In the genomic region with DNA sequence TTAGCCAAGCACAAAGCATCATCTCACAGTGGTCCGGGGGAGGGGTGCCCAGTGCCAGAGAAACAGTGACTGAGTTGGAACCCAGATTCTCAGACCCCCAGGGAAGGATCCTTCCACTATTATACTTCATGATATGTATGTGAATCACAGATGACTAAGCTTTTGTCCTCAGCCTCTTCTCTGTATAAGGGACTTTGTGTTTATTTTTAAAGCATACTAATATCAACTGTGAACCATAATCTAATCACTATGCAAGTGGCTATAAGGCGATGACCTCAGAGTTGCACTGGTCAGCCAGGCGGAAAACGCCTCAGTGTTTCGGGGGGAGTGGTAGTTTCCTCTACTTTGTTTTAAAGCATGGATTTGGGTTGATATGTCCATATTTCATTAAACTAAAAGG, we compare ENCODE assay signal across 14 cellular contexts.
DNase-seq lines count a peak whose midpoint lies in the region; ATAC-seq and TF ChIP-seq lines count a peak whose summit lies in the region.
"Had no signal": no experiment of that assay in that cellular context is flagged by ENCODE, and none has a peak within 500 bp of the region (broad histone marks: within the 10 kb centered on the region; RNA-seq: fewer than 3 reads in every experiment).

No MANE protein-coding gene starts in this region.

- H3K9me3 ChIP-seq in SJSA1 (replicated peaks) = no peaks in the 10 kb centered on the region
- H3K9me3 ChIP-seq in CD8-positive, alpha-beta T cell (ENCODE audit: low read length) = no peaks in the 10 kb centered on the region
- H3K9me3 ChIP-seq: right lobe of liver, upper lobe of right lung had no signal

- no peaks in the 10 kb centered on the region for H3K27me3 ChIP-seq in SJSA1 (replicated peaks)
- no peaks in the 10 kb centered on the region for H3K27me3 ChIP-seq in CD8-positive, alpha-beta T cell (ENCODE audit: insufficient read depth, low read length)
- H3K27me3 ChIP-seq: right lobe of liver, upper lobe of right lung had no signal

- no peaks in the 10 kb centered on the region for H3K36me3 Mint-ChIP-seq in CD8-positive, alpha-beta T cell

- H3K4me1 ChIP-seq in SJSA1 (replicated peaks) = peaks cover 25% of the 10 kb centered on the region
- H3K4me1 ChIP-seq in CD8-positive, alpha-beta T cell (ENCODE audit: insufficient read depth, low read length) = no peaks in the 10 kb centered on the region
- H3K4me1 ChIP-seq: upper lobe of right lung had no signal

- CTCF ChIA-PET in CD8-positive, alpha-beta T cell (lab: Charles Lee) = no interaction called here

- H3K4me3 ChIP-seq in SJSA1 (no peak overlapping the region), fibroblast of mammary gland (ENCODE audit: control insufficient read depth, low read depth, low read length) (no peak overlapping the region)
- H3K4me3 ChIP-seq in CD8-positive, alpha-beta T cell (ENCODE audit: low read depth, low read length) = no peak overlapping the region
- H3K4me3 ChIP-seq: right lobe of liver, upper lobe of right lung had no signal

- H3K27me3 Mint-ChIP-seq in CD8-positive, alpha-beta T cell (ENCODE audit: low read depth) = no peaks in the 10 kb centered on the region

- no peak for TF ChIP-seq CTCF in fibroblast of mammary gland (conservative IDR thresholded peaks at IDR 0.05; ENCODE audit: control insufficient read depth, insufficient read depth, low read depth, low read length)
- TF ChIP-seq CTCF in CD8-positive, alpha-beta T cell (IDR thresholded peaks at IDR 0.05) = no peak

- no peak overlapping the region for H3K4me3 Mint-ChIP-seq in CD8-positive, alpha-beta T cell

- no peak for ATAC-seq in stimulated activated naive CD8-positive, alpha-beta T cell treated with anti-CD3 and anti-CD28 coated beads, Interleukin-15, Interleukin-2, amounts not matched to agents 100 U/mL and 50 U/mL, for 24 hours
- ATAC-seq in CD8-positive, alpha-beta T cell = no peak
- ATAC-seq in GM18867 (IDR thresholded peaks at IDR 0.05; ENCODE audit: unreplicated experiment) = no peak

- DNase-seq in ELR (ENCODE audit: low read depth) (peak; percentile 74), SJSA1 (ENCODE audit: low read depth in 1 of 2, low spot score in 2 of 2) (peak; percentile 73 to 94), fibroblast of mammary gland (ENCODE audit: low read depth) (peak; percentile 91), non-pigmented ciliary epithelial cell (ENCODE audit: low read depth) (peak; percentile 55), SW480 (ENCODE audit: low spot score) (no peak)
- no peak for DNase-seq in stimulated activated naive CD8-positive, alpha-beta T cell treated with anti-CD3 and anti-CD28 coated beads, Interleukin-15, Interleukin-2, amounts not matched to agents 100 U/mL and 50 U/mL, for 24 hours
- no peak for DNase-seq in CD8-positive, alpha-beta T cell
- DNase-seq: activated CD8-positive, alpha-beta memory T cell treated with anti-CD3 and anti-CD28 coated beads, Interleukin-2, amount 50 U/mL, for 4 hours; DMS153; glutamatergic neuron; NCI-H2029; right lobe of liver; upper lobe of right lung had no signal

- intact Hi-C loops in CD8-positive, alpha-beta T cell (cut with DNase I, micrococcal nuclease) = no loop called here

- H3K36me3 ChIP-seq in SJSA1 = no peaks in the 10 kb centered on the region
- no peaks in the 10 kb centered on the region for H3K36me3 ChIP-seq in CD8-positive, alpha-beta T cell (ENCODE audit: insufficient read depth, low read length)
- H3K36me3 ChIP-seq: right lobe of liver, upper lobe of right lung had no signal

- H3K4me1 Mint-ChIP-seq in CD8-positive, alpha-beta T cell (ENCODE audit: low read depth) = peaks cover 2% of the 10 kb centered on the region

- POLR2A ChIA-PET in CD8-positive, alpha-beta T cell (lab: Charles Lee) = no interaction called here

- H3K27ac Mint-ChIP-seq in CD8-positive, alpha-beta T cell = no peak overlapping the region

- peak overlapping the region; percentile 74 for H3K27ac ChIP-seq in SJSA1
- no peak overlapping the region for H3K27ac ChIP-seq in CD8-positive, alpha-beta T cell (ENCODE audit: low read depth, low read length)
- H3K27ac ChIP-seq: upper lobe of right lung had no signal

- H3K9me3 Mint-ChIP-seq in CD8-positive, alpha-beta T cell = no peaks in the 10 kb centered on the region

Comparison
In these comparisons a context has a peak if more than half of its experiments do, and no peak if none do; other contexts are left out.
1. DNase-seq: peak in ELR (single experiment), SJSA1 (2 of 2), fibroblast of mammary gland (single experiment) and non-pigmented ciliary epithelial cell (single experiment); none in SW480 (single experiment), stimulated activated naive CD8-positive, alpha-beta T cell treated with anti-CD3 and anti-CD28 coated beads, Interleukin-15, Interleukin-2, amounts not matched to agents 100 U/mL and 50 U/mL, for 24 hours (single experiment) and CD8-positive, alpha-beta T cell (0 of 7).